In the genomic region with DNA sequence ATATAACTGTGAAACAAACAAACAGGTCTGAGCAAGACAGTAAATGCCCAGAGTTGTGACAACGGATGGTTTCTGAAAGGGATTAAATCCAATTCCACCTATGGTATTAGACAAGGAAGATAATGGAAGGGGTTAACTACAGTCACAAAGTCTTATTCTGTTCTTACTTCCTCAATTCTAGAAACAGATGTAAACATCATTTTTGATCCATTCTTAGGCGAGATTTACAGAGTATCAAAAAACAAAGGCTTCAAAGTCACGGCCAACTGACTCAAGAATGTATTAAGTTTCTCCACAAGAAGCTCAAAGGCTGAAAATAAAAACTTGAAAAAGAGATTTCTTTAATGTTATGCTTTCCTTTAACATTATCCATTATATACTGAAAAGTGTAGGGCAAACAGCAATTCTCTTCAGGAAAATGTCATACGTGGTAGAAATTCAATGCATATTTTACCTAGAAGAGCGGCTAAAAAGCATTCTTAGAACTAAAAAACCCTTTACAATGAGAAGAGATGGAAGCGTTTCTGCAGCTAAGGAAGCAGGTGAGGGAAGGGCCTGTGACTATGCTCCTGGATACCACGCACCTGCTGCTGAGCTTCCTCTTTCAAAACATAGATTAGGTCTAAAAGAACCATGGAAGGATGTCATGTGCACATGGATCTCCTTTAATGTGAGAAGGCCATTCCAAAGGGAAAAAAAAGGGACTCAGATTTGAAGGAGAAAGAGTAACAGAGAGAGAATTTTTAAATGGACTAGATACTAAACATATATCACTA, we compare ENCODE assay signal across 16 cellular contexts.
A peak's percentile ranks its signal among the peaks of the same experiment; 100 is the strongest.
DNase-seq lines count a peak whose midpoint lies in the region; ATAC-seq and TF ChIP-seq lines count a peak whose summit lies in the region.
"Had no signal": no experiment of that assay in that cellular context is flagged by ENCODE, and none has a peak within 500 bp of the region (broad histone marks: within the 10 kb centered on the region; RNA-seq: fewer than 3 reads in every experiment).

No MANE protein-coding gene starts in this region.

- TF ChIP-seq CTCF in transverse colon (IDR thresholded peaks at IDR 0.05), result no peak

- 33 to 44% methylated on average over 6 to 7 of the region's 7 CpGs for WGBS in transverse colon (ENCODE audit: low coverage in 1 of 2), 2 donors

- no peak for TF ChIP-seq POLR2A in transverse colon (IDR thresholded peaks at IDR 0.05)

- DNase-seq in NOMO-1 treated with DMSO at 0.1 percent for 48 hours (lab: John Stamatoyannopoulos, UW; ENCODE audit: unreplicated experiment), result peak; percentile 1
- DNase-seq in NOMO-1 treated with dmso at 0.1 percent for 144 hours (lab: John Stamatoyannopoulos, UW; ENCODE audit: unreplicated experiment), result no peak
- peak; percentile 36 for DNase-seq in NCI-H69 (lab: John Stamatoyannopoulos, UW)
- no peak for DNase-seq in left colon
- no peak for DNase-seq in transverse colon
- no peak for DNase-seq in DMS 273 treated with DMSO at 0.1 percent for 48 hours (lab: John Stamatoyannopoulos, UW)
- no peak for DNase-seq in SKM-1 (lab: John Stamatoyannopoulos, UW; ENCODE audit: unreplicated experiment)
- DNase-seq: C1 segment of cervical spinal cord, DMS153, NCI-H1105 treated with DMSO at 0.1 percent for 48 hours, NCI-H2029 treated with DMSO at 0.1 percent for 48 hours, NCI-H226, NCI-H526, SHP77 treated with DMSO at 0.1 percent for 48 hours had no signal

- no peaks in the 10 kb centered on the region for H3K27me3 ChIP-seq in transverse colon

- H3K27ac ChIP-seq in transverse colon, result peak overlapping the region in 3 of 4 donors; percentile 25 to 54 (median 50)

- no peaks in the 10 kb centered on the region for H3K9me3 ChIP-seq in transverse colon

- no peak overlapping the region for H3K4me3 ChIP-seq in transverse colon

- intact Hi-C loops in left colon (cut with DNase I, micrococcal nuclease), result no loop called here
- intact Hi-C loops in transverse colon (cut with DNase I; ENCODE audit: low total_unique reads), result no loop called here

- ATAC-seq in left colon (peak; percentile 86), GM21825 (IDR thresholded peaks at IDR 0.05; ENCODE audit: unreplicated experiment) (no peak)
- ATAC-seq: HCT116 had no signal

- peaks cover 0 to 30% (median 12%) of the 10 kb centered on the region in 4 donors for H3K4me1 ChIP-seq in transverse colon

- in situ Hi-C loops in transverse colon (cut with MboI; ENCODE audit: low pct_ligation_motif_present in 1 of 4, low pct_unique_long_range_greater_than_20kb in 1 of 4, low sequenced_read_pairs in 3 of 4), result no loop called here

- no peak for TF ChIP-seq EP300 in transverse colon (IDR thresholded peaks at IDR 0.05; ENCODE audit: low read depth)

- H3K36me3 ChIP-seq in transverse colon, result no peaks in the 10 kb centered on the region

Comparison
In these comparisons a context has a peak if more than half of its experiments do, and no peak if none do; other contexts are left out.
1. DNase-seq: peak in NOMO-1 treated with DMSO at 0.1 percent for 48 hours (single experiment) and NCI-H69 (single experiment); none in NOMO-1 treated with dmso at 0.1 percent for 144 hours (single experiment), left colon (0 of 2), transverse colon (single experiment), DMS 273 treated with DMSO at 0.1 percent for 48 hours (single experiment) and SKM-1 (single experiment).